ENCODE assay signal across 10 cellular contexts in genomic region chr5:118956727-118957126, GRCh38. TPM values are rescaled to one million over a fixed set of nuclear protein-coding genes. Genes with fewer than 3 reads are reported as not detected.
DNase-seq lines count a peak whose midpoint lies in the region; ATAC-seq and TF ChIP-seq lines count a peak whose summit lies in the region.
"Had no signal": no experiment of that assay in that cellular context is flagged by ENCODE, and none has a peak within 500 bp of the region (broad histone marks: within the 10 kb centered on the region; RNA-seq: fewer than 3 reads in every experiment).

No MANE protein-coding gene starts in this region.

- no peak overlapping the region for H3K27ac ChIP-seq in VCaP
- no peak overlapping the region for H3K27ac ChIP-seq in liver (ENCODE audit: low read depth in 1 of 2, low read length in 2 of 2)
- no peak overlapping the region for H3K27ac ChIP-seq in CD4-positive, alpha-beta T cell (ENCODE audit: low read depth, low read length)
- H3K27ac ChIP-seq: prostate gland, SJCRH30 had no signal

- no peaks in the 10 kb centered on the region for H3K36me3 Mint-ChIP-seq in activated naive CD8-positive, alpha-beta T cell treated with anti-CD3 and anti-CD28 coated beads, Interleukin-2, amount 50 U/mL, for 24 hours (ENCODE audit: low read depth)
- H3K36me3 Mint-ChIP-seq in CD4-positive, alpha-beta T cell (ENCODE audit: low read depth), result peaks cover 35% of the 10 kb centered on the region

- DNase-seq in EL (peak; percentile 11), M059J (ENCODE audit: low read depth) (peak; percentile 18), HuH-7.5 (ENCODE audit: low spot score) (no peak), GOT3 (lab: John Stamatoyannopoulos, UW) (no peak)
- no peak for DNase-seq in activated naive CD8-positive, alpha-beta T cell treated with anti-CD3 and anti-CD28 coated beads, Interleukin-2, amount 50 U/mL, for 24 hours
- no peak for DNase-seq in CD4-positive, alpha-beta T cell

- 58% methylated on average over 2 of the region's 2 CpGs for WGBS in liver

- H3K27ac Mint-ChIP-seq in activated naive CD8-positive, alpha-beta T cell treated with anti-CD3 and anti-CD28 coated beads, Interleukin-2, amount 50 U/mL, for 24 hours, result no peak overlapping the region
- H3K27ac Mint-ChIP-seq in CD4-positive, alpha-beta T cell, result no peak overlapping the region

- CTCF ChIA-PET in CD4-positive, alpha-beta T cell (lab: Charles Lee), result interaction anchor here (1.2 kb wide), 1 partner anchor 13 kb away, joined by 3 read pairs; no protein-coding TSS in a partner anchor

- no peak for ATAC-seq in activated naive CD8-positive, alpha-beta T cell treated with anti-CD3 and anti-CD28 coated beads, Interleukin-2, amount 50 U/mL, for 24 hours
- ATAC-seq in CD4-positive, alpha-beta T cell (ENCODE audit: poor library complexity), result no peak

- intact Hi-C loops in CD4-positive, alpha-beta T cell (cut with DNase I, micrococcal nuclease), result no loop called here

- no peaks in the 10 kb centered on the region for H3K9me3 ChIP-seq in liver (ENCODE audit: control insufficient read depth in 4 of 4, low read length in 3 of 4)
- no peaks in the 10 kb centered on the region for H3K9me3 ChIP-seq in CD4-positive, alpha-beta T cell (ENCODE audit: control insufficient read depth, low read length)
- H3K9me3 ChIP-seq: prostate gland, SJCRH30 had no signal

- H3K4me1 Mint-ChIP-seq in activated naive CD8-positive, alpha-beta T cell treated with anti-CD3 and anti-CD28 coated beads, Interleukin-2, amount 50 U/mL, for 24 hours, result no peaks in the 10 kb centered on the region
- H3K4me1 Mint-ChIP-seq in CD4-positive, alpha-beta T cell (ENCODE audit: low read depth), result no peaks in the 10 kb centered on the region

- H3K4me1 ChIP-seq in liver (ENCODE audit: control insufficient read depth in 4 of 4, insufficient read depth in 4 of 4, low read length in 3 of 4), result no peaks in the 10 kb centered on the region
- H3K4me1 ChIP-seq: prostate gland, SJCRH30 had no signal

- H3K27me3 ChIP-seq in liver (ENCODE audit: control insufficient read depth in 4 of 4, insufficient read depth in 4 of 4, low read length in 3 of 4), result no peaks in the 10 kb centered on the region
- H3K27me3 ChIP-seq in CD4-positive, alpha-beta T cell (ENCODE audit: control insufficient read depth, insufficient read depth, low read length), result no peaks in the 10 kb centered on the region
- H3K27me3 ChIP-seq: SJCRH30 had no signal

- peak; percentile 68 for TF ChIP-seq CTCF in VCaP (conservative IDR thresholded peaks at IDR 0.05)
- peak; percentile 20 for TF ChIP-seq CTCF in liver (IDR thresholded peaks at IDR 0.05; ENCODE audit: low read depth, low read length, missing input control)
- no peak for TF ChIP-seq CTCF in CD4-positive, alpha-beta T cell (IDR thresholded peaks at IDR 0.05)

- H3K4me3 ChIP-seq in liver (ENCODE audit: low read depth in 1 of 3, low read length in 3 of 3), result no peak overlapping the region
- H3K4me3 ChIP-seq: prostate gland, SJCRH30 had no signal

- H3K27me3 Mint-ChIP-seq in activated naive CD8-positive, alpha-beta T cell treated with anti-CD3 and anti-CD28 coated beads, Interleukin-2, amount 50 U/mL, for 24 hours, result no peaks in the 10 kb centered on the region
- H3K27me3 Mint-ChIP-seq in CD4-positive, alpha-beta T cell, result no peaks in the 10 kb centered on the region

- POLR2A ChIA-PET in CD4-positive, alpha-beta T cell (lab: Charles Lee), result interaction anchor here (1.4 kb wide), 1 partner anchor 11 kb away, joined by 3 read pairs; no protein-coding TSS in a partner anchor

- no peak overlapping the region for H3K9ac ChIP-seq in liver (ENCODE audit: low read depth in 1 of 2, low read length in 2 of 2)

- H3K36me3 ChIP-seq in liver (ENCODE audit: control insufficient read depth in 4 of 4, insufficient read depth in 3 of 4, low read depth in 1 of 4, low read length in 3 of 4), result no peaks in the 10 kb centered on the region
- H3K36me3 ChIP-seq: prostate gland, SJCRH30 had no signal

- no peak overlapping the region for H3K4me3 Mint-ChIP-seq in activated naive CD8-positive, alpha-beta T cell treated with anti-CD3 and anti-CD28 coated beads, Interleukin-2, amount 50 U/mL, for 24 hours
- no peak overlapping the region for H3K4me3 Mint-ChIP-seq in CD4-positive, alpha-beta T cell

- H3K9me3 Mint-ChIP-seq in activated naive CD8-positive, alpha-beta T cell treated with anti-CD3 and anti-CD28 coated beads, Interleukin-2, amount 50 U/mL, for 24 hours, result no peaks in the 10 kb centered on the region
- H3K9me3 Mint-ChIP-seq in CD4-positive, alpha-beta T cell, result no peaks in the 10 kb centered on the region

- peak; percentile 50 to 60 for TF ChIP-seq RAD21 in liver (IDR thresholded peaks at IDR 0.05)

TF ChIP-seq in liver, 16 proteins besides CTCF, POLR2A, EP300 and RAD21:
- TF ChIP-seq HNF4G (IDR thresholded peaks at IDR 0.05), result no peak
- no peak for TF ChIP-seq JUND (IDR thresholded peaks at IDR 0.05)
- no peak for TF ChIP-seq GABPA (IDR thresholded peaks at IDR 0.05 in 1 of 2, conservative IDR thresholded peaks at IDR 0.05 in 1 of 2)
- TF ChIP-seq FOXA2 (IDR thresholded peaks at IDR 0.05), result no peak
- TF ChIP-seq NR2F2 (IDR thresholded peaks at IDR 0.05), result no peak
- TF ChIP-seq REST (IDR thresholded peaks at IDR 0.05), result no peak
- no peak for TF ChIP-seq YY1 (IDR thresholded peaks at IDR 0.05)
- TF ChIP-seq RXRA (IDR thresholded peaks at IDR 0.05), result no peak
- no peak for TF ChIP-seq FOXA1 (IDR thresholded peaks at IDR 0.05)
- TF ChIP-seq HNF4A (conservative IDR thresholded peaks at IDR 0.05), result no peak
- TF ChIP-seq TAF1 (conservative IDR thresholded peaks at IDR 0.05), result no peak
- no peak for TF ChIP-seq ZBTB33 (IDR thresholded peaks at IDR 0.05)
- TF ChIP-seq ATF3 (IDR thresholded peaks at IDR 0.05), result no peak
- no peak for TF ChIP-seq SP1 (IDR thresholded peaks at IDR 0.05)
- TF ChIP-seq MAX (IDR thresholded peaks at IDR 0.05), result no peak
- TF ChIP-seq EGR1 (IDR thresholded peaks at IDR 0.05; ENCODE audit: low read depth in 2 of 2), result no peak

RNA-seq across cellular contexts. Expression of gene DTWD2, which starts 31.6 kb away (rescaled TPM):
- total RNA-seq in M059J (2014; rRNA removed; shearing (Covaris generic)), result 8.2 and 8.4 TPM in 2 replicates
- 10 to 100 TPM in 1 of 2 donors, 1 to 10 TPM in 1; 5.6 to 10.7 TPM for total RNA-seq in liver
- 1 to 10 TPM; 2.3 to 3.0 TPM for polyA plus RNA-seq in liver
- 1 to 10 TPM; 2.1 to 2.3 TPM for total RNA-seq in CD4-positive, alpha-beta T cell

Comparison
In these comparisons a context has a peak if more than half of its experiments do, and no peak if none do; other contexts are left out.
1. DNase-seq: peak in EL (single experiment) and M059J (single experiment); none in HuH-7.5 (single experiment), activated naive CD8-positive, alpha-beta T cell treated with anti-CD3 and anti-CD28 coated beads, Interleukin-2, amount 50 U/mL, for 24 hours (single experiment), GOT3 (single experiment) and CD4-positive, alpha-beta T cell (0 of 10).